In genomic region chr15:76752549-76752948, GRCh38 we compare ENCODE assay signal across 34 cellular contexts.
A peak's percentile ranks its signal among the peaks of the same experiment; 100 is the strongest.
DNase-seq lines count a peak whose midpoint lies in the region; ATAC-seq, FAIRE-seq and TF ChIP-seq lines count a peak whose summit lies in the region.
"Had no signal": no experiment of that assay in that cellular context is flagged by ENCODE, and none has a peak within 500 bp of the region (broad histone marks: within the 10 kb centered on the region; RNA-seq: fewer than 3 reads in every experiment).

No MANE protein-coding gene starts in this region.

- peak overlapping the region; percentile 54 for H3K27ac ChIP-seq in PC-3 (ENCODE audit: low read length)
- no peak overlapping the region for H3K27ac ChIP-seq in naive thymus-derived CD4-positive, alpha-beta T cell (ENCODE audit: low read depth, low read length)
- H3K27ac ChIP-seq: BLaER1 treated with 17β-estradiol and CSF1 and Interleukin-3, amounts not matched to agents 10 nM and 100 nM; brain microvascular endothelial cell; esophagus muscularis mucosa; KMS-11; left lung; neural progenitor cell; right atrium auricular region; testis had no signal

- H3K4me1 ChIP-seq in PC-3 (ENCODE audit: insufficient read depth, low read length), result peaks cover 12% of the 10 kb centered on the region
- no peaks in the 10 kb centered on the region for H3K4me1 ChIP-seq in naive thymus-derived CD4-positive, alpha-beta T cell (ENCODE audit: control insufficient read depth in 2 of 2, insufficient read depth in 2 of 2, low read length in 2 of 2)
- H3K4me1 ChIP-seq: BLaER1 treated with 17β-estradiol and CSF1 and Interleukin-3, amounts not matched to agents 10 nM and 100 nM; esophagus muscularis mucosa; left lung; neural progenitor cell; right atrium auricular region; testis had no signal

- H3K36me3 ChIP-seq in PC-3 (ENCODE audit: low read depth, low read length), result no peaks in the 10 kb centered on the region
- no peaks in the 10 kb centered on the region for H3K36me3 ChIP-seq in naive thymus-derived CD4-positive, alpha-beta T cell (ENCODE audit: control insufficient read depth in 2 of 3, insufficient read depth in 3 of 3, low read length in 3 of 3)
- H3K36me3 ChIP-seq: brain microvascular endothelial cell, MG63, neural progenitor cell, right atrium auricular region had no signal

- no peaks in the 10 kb centered on the region for H4K20me1 ChIP-seq in PC-3 (ENCODE audit: low read length)
- H4K20me1 ChIP-seq: BLaER1 treated with 17β-estradiol and CSF1 and Interleukin-3, amounts not matched to agents 10 nM and 100 nM had no signal

- TF ChIP-seq CTCF in PC-3 (conservative IDR thresholded peaks at IDR 0.05; ENCODE audit: low read depth, low read length), result no peak

- CTCF ChIA-PET in PC-3 (lab: Charles Lee), result no interaction called here
- CTCF ChIA-PET in naive thymus-derived CD4-positive, alpha-beta T cell (lab: Charles Lee), result no interaction called here

- no peak overlapping the region for H2AFZ ChIP-seq in PC-3 (ENCODE audit: low read length)
- H2AFZ ChIP-seq: neural progenitor cell had no signal

- H3K79me2 ChIP-seq in PC-3 (ENCODE audit: low read length), result no peaks in the 10 kb centered on the region

- H3K27ac Mint-ChIP-seq in naive thymus-derived CD4-positive, alpha-beta T cell, result no peak overlapping the region
- H3K27ac Mint-ChIP-seq: neural progenitor cell had no signal

- H3F3A ChIP-seq in PC-3 (ENCODE audit: low read length, unreplicated experiment), result no peaks in the 10 kb centered on the region

- H3K9me2 ChIP-seq in PC-3 (replicated peaks; ENCODE audit: low read length), result no peaks in the 10 kb centered on the region

- intact Hi-C loops in PC-3 (cut with micrococcal nuclease), result loop anchor here (10.0 kb wide), 1 partner anchor 218 kb away; no protein-coding TSS in a partner anchor
- intact Hi-C loops in naive thymus-derived CD4-positive, alpha-beta T cell (cut with micrococcal nuclease), result no loop called here

- ATAC-seq in PC-3 (peak; percentile 94), GM21717 (IDR thresholded peaks at IDR 0.05; ENCODE audit: unreplicated experiment) (no peak)
- ATAC-seq in naive thymus-derived CD4-positive, alpha-beta T cell, result no peak
- ATAC-seq: left lung had no signal

- H3K36me3 Mint-ChIP-seq in naive thymus-derived CD4-positive, alpha-beta T cell, result peaks cover 0 to 67% (median 24%) of the 10 kb centered on the region in 5 donors

- peak overlapping the region; percentile 14; the same call in 1 of the 2 replicates for H3K4me2 ChIP-seq in PC-3 (ENCODE audit: low read length)
- H3K4me2 ChIP-seq: BLaER1 treated with 17β-estradiol and CSF1 and Interleukin-3, amounts not matched to agents 10 nM and 100 nM; KMS-11; neural progenitor cell; smooth muscle cell had no signal

- peaks cover 0 to 18% (median 10%) of the 10 kb centered on the region in 7 donors for H3K4me1 Mint-ChIP-seq in naive thymus-derived CD4-positive, alpha-beta T cell
- H3K4me1 Mint-ChIP-seq: neural progenitor cell had no signal

- POLR2A ChIA-PET in PC-3 (lab: Charles Lee; ENCODE audit: unreplicated experiment), result no interaction called here
- POLR2A ChIA-PET in naive thymus-derived CD4-positive, alpha-beta T cell (lab: Charles Lee), result no interaction called here

- DNase-seq in activated naive CD4-positive, alpha-beta T cell treated with Interleukin-2 at 50 U/mL for 16 hours, result peak; percentile 12
- no peak for DNase-seq in activated naive CD4-positive, alpha-beta T cell (lab: John Stamatoyannopoulos, UW)
- no peak for DNase-seq in GM19239 (ENCODE audit: insufficient read length, low spot score)
- DNase-seq in PC-3, result peak; percentile 64
- peak; percentile 37 for DNase-seq in stimulated activated CD4-positive, alpha-beta T cell treated with anti-CD3 and anti-CD28 coated beads, Interleukin-4, amount 100 ng/mL, for 24 hours
- no peak for DNase-seq in NOMO-1 (lab: John Stamatoyannopoulos, UW; ENCODE audit: unreplicated experiment in 2 of 2)
- no peak for DNase-seq in naive thymus-derived CD4-positive, alpha-beta T cell
- DNase-seq: activated CD4-positive, alpha-beta T cell treated with anti-CD3 and anti-CD28 coated beads for 1 hour; activated CD8-positive, alpha-beta memory T cell treated with anti-CD3 and anti-CD28 coated beads, Interleukin-2, amount 50 U/mL, for 48 hours; activated gamma-delta T cell treated with Interleukin-2 at 50 U/mL for 16 hours; amygdala; brain microvascular endothelial cell; cerebellar nuclear complex; dermis blood vessel endothelial cell; foreskin fibroblast; islet precursor cell; left lung; mesenchymal stem cell; MG63; NCI-H1417; NCI-H2029 treated with DMSO at 0.1 percent for 48 hours; NCI-H345; posterior cingulate gyrus; SHP77 treated with DMSO at 0.1 percent for 48 hours; stimulated activated naive CD4-positive, alpha-beta T cell; testis had no signal

- H3K9me3 Mint-ChIP-seq in naive thymus-derived CD4-positive, alpha-beta T cell, result no peaks in the 10 kb centered on the region
- H3K9me3 Mint-ChIP-seq: neural progenitor cell had no signal

- H3K9me3 ChIP-seq in PC-3 (ENCODE audit: low read length), result no peaks in the 10 kb centered on the region
- no peaks in the 10 kb centered on the region for H3K9me3 ChIP-seq in naive thymus-derived CD4-positive, alpha-beta T cell (ENCODE audit: control insufficient read depth in 2 of 3, low read length in 3 of 3)
- H3K9me3 ChIP-seq: esophagus muscularis mucosa, left lung, right atrium auricular region, testis had no signal

- BruUV-seq in PC-3 (replicated peaks; lab: Mats Ljungman, UMichigan), result no TSS peak

- no peaks in the 10 kb centered on the region for H3K27me3 Mint-ChIP-seq in naive thymus-derived CD4-positive, alpha-beta T cell

- no peak overlapping the region for H3K4me3 Mint-ChIP-seq in naive thymus-derived CD4-positive, alpha-beta T cell
- H3K4me3 Mint-ChIP-seq: neural progenitor cell had no signal

- H3K9ac ChIP-seq in PC-3 (ENCODE audit: low read length), result no peak overlapping the region
- H3K9ac ChIP-seq: BLaER1 treated with 17β-estradiol and CSF1 and Interleukin-3, amounts not matched to agents 10 nM and 100 nM; KMS-11; neural progenitor cell had no signal

- peak; percentile 78 for FAIRE-seq in GM19239 (lab: Jason Lieb, UNC)
- FAIRE-seq: RCC 7860 had no signal

- no peak overlapping the region for H3K4me3 ChIP-seq in PC-3 (ENCODE audit: low read length)
- H3K4me3 ChIP-seq in naive thymus-derived CD4-positive, alpha-beta T cell (ENCODE audit: low read length), result no peak overlapping the region
- H3K4me3 ChIP-seq: BLaER1 treated with 17β-estradiol and CSF1 and Interleukin-3, amounts not matched to agents 10 nM and 100 nM; esophagus muscularis mucosa; left lung; MG63; neural progenitor cell; right atrium auricular region; smooth muscle cell; testis had no signal

- no peaks in the 10 kb centered on the region for H3K27me3 ChIP-seq in PC-3 (ENCODE audit: low read length)
- no peaks in the 10 kb centered on the region for H3K27me3 ChIP-seq in naive thymus-derived CD4-positive, alpha-beta T cell (ENCODE audit: control insufficient read depth in 2 of 2, insufficient read depth in 2 of 2, low read length in 2 of 2)
- H3K27me3 ChIP-seq: BLaER1 treated with 17β-estradiol and CSF1 and Interleukin-3, amounts not matched to agents 10 nM and 100 nM; brain microvascular endothelial cell; esophagus muscularis mucosa; left lung; MG63; neural progenitor cell; right atrium auricular region; testis had no signal

Comparison
In these comparisons a context has a peak if more than half of its experiments do, and no peak if none do; other contexts are left out.
1. DNase-seq: peak in activated naive CD4-positive, alpha-beta T cell treated with Interleukin-2 at 50 U/mL for 16 hours (single experiment), PC-3 (single experiment) and stimulated activated CD4-positive, alpha-beta T cell treated with anti-CD3 and anti-CD28 coated beads, Interleukin-4, amount 100 ng/mL, for 24 hours (single experiment); none in activated naive CD4-positive, alpha-beta T cell (0 of 4), GM19239 (single experiment), NOMO-1 (0 of 2) and naive thymus-derived CD4-positive, alpha-beta T cell (0 of 9).